In the genomic region with DNA sequence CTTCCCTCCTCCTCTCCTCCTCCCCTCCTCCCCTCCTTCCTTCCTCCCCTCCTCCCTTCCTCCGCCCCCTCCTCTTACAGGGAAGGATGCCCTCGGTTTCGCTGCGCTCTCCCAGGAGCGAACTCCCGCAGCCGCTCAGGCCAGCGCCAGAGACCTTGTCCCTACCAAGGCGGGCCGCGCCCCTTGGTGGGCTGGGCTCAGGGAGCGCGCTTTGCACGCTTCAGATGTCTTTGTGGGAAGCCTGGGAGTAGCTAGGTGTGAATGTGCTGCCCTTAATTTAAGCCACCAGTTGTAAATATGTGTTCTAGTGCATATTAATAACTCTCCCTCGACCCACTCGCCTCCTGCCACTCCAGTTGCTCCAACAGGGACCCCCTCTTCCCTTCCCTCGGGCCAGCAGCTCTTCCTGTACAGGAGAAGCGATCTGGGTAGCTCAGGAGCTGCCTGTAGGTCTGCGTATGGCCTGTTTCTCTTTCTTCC, we compare ENCODE assay signal across 9 cellular contexts.
A peak's percentile ranks its signal among the peaks of the same experiment; 100 is the strongest.
DNase-seq lines count a peak whose midpoint lies in the region; ATAC-seq and TF ChIP-seq lines count a peak whose summit lies in the region.
"Had no signal": no experiment of that assay in that cellular context is flagged by ENCODE, and none has a peak within 500 bp of the region (broad histone marks: within the 10 kb centered on the region; RNA-seq: fewer than 3 reads in every experiment).

No MANE protein-coding gene starts in this region.

- H3K9me3 ChIP-seq in DND-41 (ENCODE audit: insufficient read depth, low read length, severe bottlenecking): no peaks in the 10 kb centered on the region
- no peaks in the 10 kb centered on the region for H3K9me3 ChIP-seq in adipocyte (ENCODE audit: control insufficient read depth, low read length)
- H3K9me3 ChIP-seq in iPS-18c (ENCODE audit: control insufficient read depth, insufficient read depth, low read length): no peaks in the 10 kb centered on the region
- H3K9me3 ChIP-seq: right lobe of liver had no signal

- H3K36me3 ChIP-seq in DND-41 (ENCODE audit: insufficient read depth, low read length) (no peaks in the 10 kb centered on the region), adipocyte (ENCODE audit: control insufficient read depth, insufficient read depth, low read length, severe bottlenecking) (no peaks in the 10 kb centered on the region)
- H3K36me3 ChIP-seq: right lobe of liver had no signal

- peak overlapping the region; percentile 94 for H2AFZ ChIP-seq in DND-41 (ENCODE audit: low read depth, low read length)

- H3K27me3 ChIP-seq in DND-41 (ENCODE audit: insufficient read depth, low read length, poor library complexity): peaks cover 25% of the 10 kb centered on the region
- H3K27me3 ChIP-seq in adipocyte (replicated peaks; ENCODE audit: control insufficient read depth, insufficient read depth, low read length): no peaks in the 10 kb centered on the region
- H3K27me3 ChIP-seq: right lobe of liver had no signal

- H3K4me2 ChIP-seq in DND-41 (ENCODE audit: insufficient read depth, low read length): peak overlapping the region; percentile 99

- TF ChIP-seq CTCF in DND-41 (IDR thresholded peaks at IDR 0.05; ENCODE audit: borderline replicate concordance, extremely low read depth, low read length, poor library complexity, severe bottlenecking): no peak

- DNase-seq in DND-41 (peak; percentile 56), NCI-H1105 (lab: John Stamatoyannopoulos, UW) (peak; percentile 66), adipocyte (ENCODE audit: low read depth) (peak; percentile 70), DMS153 (lab: John Stamatoyannopoulos, UW) (no peak), NOMO-1 treated with dmso at 0.1 percent for 144 hours (lab: John Stamatoyannopoulos, UW; ENCODE audit: unreplicated experiment) (no peak), hippocampal formation (lab: John Stamatoyannopoulos, UW) (no peak)
- DNase-seq in stimulated activated CD8-positive, alpha-beta memory T cell treated with anti-CD3 and anti-CD28 coated beads, Interleukin-12 subunit alpha, Interleukin-12 subunit beta, amount 100 ng/mL, for 4 hours (ENCODE audit: low read depth): peak; percentile 7

- H3K9ac ChIP-seq in DND-41 (ENCODE audit: low read depth, low read length) (peak overlapping the region; percentile 75), adipocyte (ENCODE audit: low read length) (peak overlapping the region; percentile 85)

- no peak overlapping the region; the same call in 1 of the 2 replicates for H3K27ac ChIP-seq in DND-41 (ENCODE audit: low read length)

- H3K4me1 ChIP-seq in DND-41 (ENCODE audit: insufficient read depth, low read length) (peaks cover 18% of the 10 kb centered on the region), adipocyte (ENCODE audit: control insufficient read depth, insufficient read depth, low read length) (peaks cover 19% of the 10 kb centered on the region)

- H3K79me2 ChIP-seq in DND-41 (ENCODE audit: insufficient read depth, low read length): no peaks in the 10 kb centered on the region

- H3K4me3 ChIP-seq in DND-41 (ENCODE audit: low read depth in 1 of 2, low read length in 2 of 2) (peak overlapping the region; percentile 58 to 89; a peak in 3 of 4 replicates), adipocyte (ENCODE audit: low read length) (peak overlapping the region; percentile 91), iPS-18c (ENCODE audit: insufficient read depth, low read depth, low read length) (peak overlapping the region; percentile 91)

- peak; percentile 66 for ATAC-seq in DND-41 (ENCODE audit: insufficient read depth, low read depth)

- no peaks in the 10 kb centered on the region for H4K20me1 ChIP-seq in DND-41 (ENCODE audit: insufficient read depth, low read length)

Comparison
In these comparisons a context has a peak if more than half of its experiments do, and no peak if none do; other contexts are left out.
1. DNase-seq: peak in DND-41 (single experiment), NCI-H1105 (single experiment), adipocyte (single experiment) and stimulated activated CD8-positive, alpha-beta memory T cell treated with anti-CD3 and anti-CD28 coated beads, Interleukin-12 subunit alpha, Interleukin-12 subunit beta, amount 100 ng/mL, for 4 hours (single experiment); none in DMS153 (single experiment), NOMO-1 treated with dmso at 0.1 percent for 144 hours (single experiment) and hippocampal formation (0 of 2).
2. Peak in every context shown above with its lines, with median percentiles within 50 percentile points of each other: H3K4me3 ChIP-seq.